In genomic region chr11:35945137-35945518, GRCh38 we compare ENCODE assay signal across 9 cellular contexts.
A peak's percentile ranks its signal among the peaks of the same experiment; 100 is the strongest.
DNase-seq lines count a peak whose midpoint lies in the region; ATAC-seq and TF ChIP-seq lines count a peak whose summit lies in the region.
"Had no signal": no experiment of that assay in that cellular context is flagged by ENCODE, and none has a peak within 500 bp of the region (broad histone marks: within the 10 kb centered on the region; RNA-seq: fewer than 3 reads in every experiment).

No MANE protein-coding gene starts in this region.

- peaks cover 12% of the 10 kb centered on the region for H3K4me1 Mint-ChIP-seq in activated naive CD4-positive, alpha-beta T cell treated with anti-CD3 and anti-CD28 coated beads, Interleukin-2, amount 50 U/mL, for 24 hours
- H3K4me1 Mint-ChIP-seq in memory B cell: peaks cover 3% of the 10 kb centered on the region

- peak overlapping the region; percentile 59 to 64 for H3K4me3 ChIP-seq in tibial artery

- DNase-seq in activated naive CD4-positive, alpha-beta T cell (lab: John Stamatoyannopoulos, UW): no peak
- DNase-seq in memory B cell (ENCODE audit: low spot score in 2 of 2): no peak
- no peak for DNase-seq in tibial artery
- no peak for DNase-seq in SIG-M5 (lab: John Stamatoyannopoulos, UW)
- no peak for DNase-seq in NCI-H1092 (lab: John Stamatoyannopoulos, UW)
- DNase-seq: NCI-H1105 had no signal

- no peak overlapping the region for H3K27ac Mint-ChIP-seq in activated naive CD4-positive, alpha-beta T cell treated with anti-CD3 and anti-CD28 coated beads, Interleukin-2, amount 50 U/mL, for 24 hours
- H3K27ac Mint-ChIP-seq in memory B cell: no peak overlapping the region

- no peaks in the 10 kb centered on the region for H3K9me3 ChIP-seq in tibial artery

- peaks cover 0 to 21% (median 8%) of the 10 kb centered on the region in 4 donors for H3K4me1 ChIP-seq in tibial artery

- no peaks in the 10 kb centered on the region for H3K9me3 Mint-ChIP-seq in activated naive CD4-positive, alpha-beta T cell treated with anti-CD3 and anti-CD28 coated beads, Interleukin-2, amount 50 U/mL, for 24 hours
- H3K9me3 Mint-ChIP-seq in memory B cell: no peaks in the 10 kb centered on the region

- TF ChIP-seq CTCF in tibial artery (IDR thresholded peaks at IDR 0.05): no peak

- no peak for ATAC-seq in memory B cell (ENCODE audit: low read depth)
- ATAC-seq in HG03520 (IDR thresholded peaks at IDR 0.05; ENCODE audit: unreplicated experiment): no peak

- H3K27ac ChIP-seq in angular gyrus (ENCODE audit: low read depth, low read length): peak overlapping the region; percentile 38
- peak overlapping the region; percentile 28 to 42 for H3K27ac ChIP-seq in tibial artery

- intact Hi-C loops in tibial artery (cut with DNase I; ENCODE audit: low total_unique reads): no loop called here

- H3K36me3 ChIP-seq in tibial artery: no peaks in the 10 kb centered on the region

- no peaks in the 10 kb centered on the region for H3K27me3 ChIP-seq in tibial artery

- H3K36me3 Mint-ChIP-seq in activated naive CD4-positive, alpha-beta T cell treated with anti-CD3 and anti-CD28 coated beads, Interleukin-2, amount 50 U/mL, for 24 hours: no peaks in the 10 kb centered on the region
- H3K36me3 Mint-ChIP-seq in memory B cell: no peaks in the 10 kb centered on the region

- peaks cover 31% of the 10 kb centered on the region for H3K27me3 Mint-ChIP-seq in activated naive CD4-positive, alpha-beta T cell treated with anti-CD3 and anti-CD28 coated beads, Interleukin-2, amount 50 U/mL, for 24 hours
- peaks cover 16% of the 10 kb centered on the region for H3K27me3 Mint-ChIP-seq in memory B cell

- peak overlapping the region; percentile 78 for H3K4me3 Mint-ChIP-seq in activated naive CD4-positive, alpha-beta T cell treated with anti-CD3 and anti-CD28 coated beads, Interleukin-2, amount 50 U/mL, for 24 hours
- peak overlapping the region; percentile 71 for H3K4me3 Mint-ChIP-seq in memory B cell
